ENCODE assay signal across 14 cellular contexts in the genomic region with DNA sequence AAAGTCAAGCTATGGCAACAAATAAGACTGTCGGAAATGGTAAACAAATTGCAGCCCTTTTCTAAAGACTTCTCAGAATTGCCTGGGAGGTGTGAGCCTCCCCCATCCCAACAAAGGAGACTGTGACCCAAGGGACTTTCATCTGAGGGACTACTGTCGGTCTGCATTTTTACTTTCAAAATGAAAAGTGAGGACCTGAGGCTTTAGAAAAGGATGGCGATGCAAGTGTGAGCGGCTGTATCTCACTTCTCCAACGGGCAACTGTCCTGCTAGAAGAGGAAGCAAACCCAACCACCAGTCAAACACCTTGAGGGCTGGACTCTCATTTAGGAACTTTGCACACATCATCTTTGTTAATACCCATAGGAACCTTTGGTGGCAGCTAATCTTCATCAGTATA.
DNase-seq lines count a peak whose midpoint lies in the region; ATAC-seq and TF ChIP-seq lines count a peak whose summit lies in the region.
"Had no signal": no experiment of that assay in that cellular context is flagged by ENCODE, and none has a peak within 500 bp of the region (broad histone marks: within the 10 kb centered on the region; RNA-seq: fewer than 3 reads in every experiment).

No MANE protein-coding gene starts in this region.

- H3K27ac ChIP-seq in mesenchymal stem cell (ENCODE audit: low read length, poor library complexity, severe bottlenecking) (peak overlapping the region; percentile 83), PC-3 (ENCODE audit: low read length) (no peak overlapping the region)
- H3K27ac ChIP-seq: BLaER1 treated with 17β-estradiol and CSF1 and Interleukin-3, amounts not matched to agents 10 nM and 100 nM; hepatocyte; KMS-11 had no signal

- no peaks in the 10 kb centered on the region for H3K79me2 ChIP-seq in PC-3 (ENCODE audit: low read length)
- H3K79me2 ChIP-seq: hepatocyte had no signal

- H3K4me3 ChIP-seq in mesenchymal stem cell (ENCODE audit: insufficient read depth in 1 of 2, low read depth in 1 of 2, low read length in 2 of 2) (no peak overlapping the region), PC-3 (ENCODE audit: low read length) (no peak overlapping the region)
- H3K4me3 ChIP-seq: BLaER1 treated with 17β-estradiol and CSF1 and Interleukin-3, amounts not matched to agents 10 nM and 100 nM; hepatocyte had no signal

- H3K9ac ChIP-seq in mesenchymal stem cell (ENCODE audit: low read length) (no peak overlapping the region), PC-3 (ENCODE audit: low read length) (no peak overlapping the region)
- H3K9ac ChIP-seq: BLaER1 treated with 17β-estradiol and CSF1 and Interleukin-3, amounts not matched to agents 10 nM and 100 nM; KMS-11 had no signal

- H3K14ac ChIP-seq in mesenchymal stem cell (ENCODE audit: low read length in 2 of 2), result no peak overlapping the region

- intact Hi-C loops in PC-3 (cut with micrococcal nuclease), result no loop called here

- H3K27me3 ChIP-seq in mesenchymal stem cell (ENCODE audit: control insufficient read depth in 1 of 2, insufficient read depth in 1 of 2, low read length in 2 of 2) (no peaks in the 10 kb centered on the region), PC-3 (ENCODE audit: low read length) (no peaks in the 10 kb centered on the region)
- H3K27me3 ChIP-seq: BLaER1 treated with 17β-estradiol and CSF1 and Interleukin-3, amounts not matched to agents 10 nM and 100 nM; hepatocyte had no signal

- WGBS in mesenchymal stem cell, result 77% methylated on average over 5 of the region's 5 CpGs

- H2BK12ac ChIP-seq in mesenchymal stem cell (ENCODE audit: low read length in 2 of 2), result no peak overlapping the region

- H3K4me1 ChIP-seq in mesenchymal stem cell (ENCODE audit: control insufficient read depth, insufficient read depth, low read depth, low read length), result peaks cover 3% of the 10 kb centered on the region
- no peaks in the 10 kb centered on the region for H3K4me1 ChIP-seq in PC-3 (ENCODE audit: insufficient read depth, low read length)

- no peak overlapping the region for H4K8ac ChIP-seq in mesenchymal stem cell (ENCODE audit: low read length)

- H3K18ac ChIP-seq in mesenchymal stem cell (ENCODE audit: low read depth in 1 of 2, low read length in 2 of 2), result peak overlapping the region; percentile 57 to 60

- H2BK5ac ChIP-seq in mesenchymal stem cell (ENCODE audit: low read depth, low read length, poor library complexity, severe bottlenecking), result no peak overlapping the region

- TF ChIP-seq CTCF in PC-3 (conservative IDR thresholded peaks at IDR 0.05; ENCODE audit: low read depth, low read length), result no peak

- no TSS peak for BruUV-seq in PC-3 (replicated peaks; lab: Mats Ljungman, UMichigan)

- H3K9me2 ChIP-seq in PC-3 (replicated peaks; ENCODE audit: low read length), result no peaks in the 10 kb centered on the region

- CTCF ChIA-PET in PC-3 (lab: Charles Lee), result no interaction called here

- H3K79me1 ChIP-seq in mesenchymal stem cell (replicated peaks; ENCODE audit: low read length, poor library complexity, severe bottlenecking), result no peaks in the 10 kb centered on the region

- H3K4me2 ChIP-seq in mesenchymal stem cell (ENCODE audit: low read length, poor library complexity, severe bottlenecking) (no peak overlapping the region), PC-3 (ENCODE audit: low read length) (no peak overlapping the region)
- H3K4me2 ChIP-seq: BLaER1 treated with 17β-estradiol and CSF1 and Interleukin-3, amounts not matched to agents 10 nM and 100 nM; hepatocyte; KMS-11 had no signal

- peak overlapping the region; percentile 91 for H2AK5ac ChIP-seq in mesenchymal stem cell (ENCODE audit: low read length, severe bottlenecking)

- peak; percentile 56 for ATAC-seq in GM18511 (IDR thresholded peaks at IDR 0.05; ENCODE audit: unreplicated experiment)
- ATAC-seq in GM21390 (IDR thresholded peaks at IDR 0.05; ENCODE audit: unreplicated experiment), result peak; percentile 49
- ATAC-seq in HG03039 (IDR thresholded peaks at IDR 0.05; ENCODE audit: unreplicated experiment), result peak; percentile 50
- ATAC-seq in PC-3, result no peak
- ATAC-seq: HCT116 had no signal

- H3K9me3 ChIP-seq in mesenchymal stem cell (ENCODE audit: control insufficient read depth, low read length), result no peaks in the 10 kb centered on the region
- H3K9me3 ChIP-seq in PC-3 (ENCODE audit: low read length), result no peaks in the 10 kb centered on the region
- H3K9me3 ChIP-seq: BLaER1 treated with 17β-estradiol and CSF1 and Interleukin-3, amounts not matched to agents 10 nM and 100 nM had no signal

- no peak overlapping the region for H2AFZ ChIP-seq in mesenchymal stem cell (ENCODE audit: low read depth, low read length)
- H2AFZ ChIP-seq in PC-3 (ENCODE audit: low read length), result no peak overlapping the region
- H2AFZ ChIP-seq: hepatocyte had no signal

- DNase-seq in mesenchymal stem cell, result no peak
- DNase-seq in NCI-H2171 treated with DMSO at 0.1 percent for 48 hours (lab: John Stamatoyannopoulos, UW), result no peak
- no peak for DNase-seq in activated effector memory CD4-positive, alpha-beta T cell treated with Interleukin-2 at 50 U/mL for 16 hours
- DNase-seq in GM19240 (ENCODE audit: insufficient read length, low spot score), result no peak
- no peak for DNase-seq in PC-3
- DNase-seq: RPMI8226, trophoblast cell had no signal

- H2BK15ac ChIP-seq in mesenchymal stem cell (ENCODE audit: low read depth, poor library complexity, severe bottlenecking), result no peak overlapping the region

- POLR2A ChIA-PET in PC-3 (lab: Charles Lee; ENCODE audit: unreplicated experiment), result no interaction called here

- H4K20me1 ChIP-seq in PC-3 (ENCODE audit: low read length), result no peaks in the 10 kb centered on the region
- H4K20me1 ChIP-seq: BLaER1 treated with 17β-estradiol and CSF1 and Interleukin-3, amounts not matched to agents 10 nM and 100 nM had no signal

- no peak overlapping the region for H2BK120ac ChIP-seq in mesenchymal stem cell (ENCODE audit: low read depth, low read length)

- no peak overlapping the region for H3K4ac ChIP-seq in mesenchymal stem cell (ENCODE audit: low read depth in 1 of 2, low read length in 2 of 2)

- H3K36me3 ChIP-seq in mesenchymal stem cell (ENCODE audit: control insufficient read depth in 1 of 2, insufficient read depth in 2 of 2, low read depth in 1 of 2, low read length in 2 of 2) (no peaks in the 10 kb centered on the region), PC-3 (ENCODE audit: low read depth, low read length) (no peaks in the 10 kb centered on the region)
- H3K36me3 ChIP-seq: BLaER1 treated with 17β-estradiol and CSF1 and Interleukin-3, amounts not matched to agents 10 nM and 100 nM had no signal

- H4K91ac ChIP-seq in mesenchymal stem cell (ENCODE audit: low read length), result no peak overlapping the region

- H3F3A ChIP-seq in PC-3 (ENCODE audit: low read length, unreplicated experiment), result no peaks in the 10 kb centered on the region

- H3K23ac ChIP-seq in mesenchymal stem cell (ENCODE audit: low read length in 2 of 2), result no peak overlapping the region
